ENCODE assay signal across 20 cellular contexts in the genomic region with DNA sequence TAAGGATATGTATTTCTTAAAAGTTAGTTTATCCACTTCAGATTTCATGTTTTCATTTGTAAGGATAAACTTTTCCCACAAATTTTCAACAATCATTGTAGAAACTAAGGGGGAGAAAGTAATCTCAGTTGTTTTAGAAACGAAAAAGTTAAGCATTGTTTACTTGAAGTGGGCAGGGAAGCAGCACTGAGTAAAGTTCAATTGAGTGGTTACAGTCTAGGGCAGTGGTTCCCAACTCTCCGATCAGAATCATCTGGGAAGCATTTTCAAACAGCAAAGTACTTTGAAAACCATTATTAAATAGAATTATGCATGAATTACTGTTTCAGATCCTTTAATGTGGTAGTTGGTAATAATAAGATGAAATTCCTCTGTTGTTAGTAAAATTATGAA.
"Had no signal": no experiment of that assay in that cellular context is flagged by ENCODE, and none has a peak within 500 bp of the region (broad histone marks: within the 10 kb centered on the region; RNA-seq: fewer than 3 reads in every experiment).

No MANE protein-coding gene starts in this region.

- H3K27me3 Mint-ChIP-seq: dendritic cell treated with granulocyte-macrophage colony-stimulating factor and Interleukin-4, amounts not matched to agents 40 ng/mL and 50 ng/mL, for 4 days; effector memory CD8-positive, alpha-beta T cell; naive thymus-derived CD8-positive, alpha-beta T cell had no signal

- H3K27me3 ChIP-seq: esophagus muscularis mucosa, gastroesophageal sphincter, neutrophil, sigmoid colon, suprapubic skin, thyroid gland, upper lobe of left lung, uterus had no signal

- H3K9me3 Mint-ChIP-seq: dendritic cell treated with granulocyte-macrophage colony-stimulating factor and Interleukin-4, amounts not matched to agents 40 ng/mL and 50 ng/mL, for 4 days; effector memory CD8-positive, alpha-beta T cell; naive thymus-derived CD8-positive, alpha-beta T cell had no signal

- H3K9me3 ChIP-seq: esophagus muscularis mucosa, gastroesophageal sphincter, neutrophil, sigmoid colon, suprapubic skin, thyroid gland, upper lobe of left lung, uterus had no signal

- H3K27ac ChIP-seq: epithelial cell of prostate, neutrophil, sigmoid colon, skin epidermis, suprapubic skin, upper lobe of left lung, uterus had no signal

- DNase-seq: effector memory CD8-positive, alpha-beta T cell; foreskin fibroblast; glutamatergic neuron; islet precursor cell; left ventricle myocardium superior; mammary epithelial cell; naive thymus-derived CD8-positive, alpha-beta T cell; sigmoid colon; stimulated activated CD4-positive, alpha-beta T cell treated with anti-CD3 and anti-CD28 coated beads, Interleukin-2, amount 100 ng/mL, for 48 hours; stimulated activated naive CD8-positive, alpha-beta T cell treated with anti-CD3 and anti-CD28 coated beads, Interleukin-15, Interleukin-2, amounts not matched to agents 100 U/mL and 50 U/mL, for 24 hours; uterus had no signal

- ATAC-seq: effector memory CD8-positive, alpha-beta T cell; gastroesophageal sphincter; left ventricle myocardium superior; naive thymus-derived CD8-positive, alpha-beta T cell; stimulated activated naive CD8-positive, alpha-beta T cell treated with anti-CD3 and anti-CD28 coated beads, Interleukin-15, Interleukin-2, amounts not matched to agents 100 U/mL and 50 U/mL, for 24 hours had no signal

- H3K36me3 ChIP-seq: uterus had no signal

- H3K4me3 Mint-ChIP-seq: dendritic cell treated with granulocyte-macrophage colony-stimulating factor and Interleukin-4, amounts not matched to agents 40 ng/mL and 50 ng/mL, for 4 days; effector memory CD8-positive, alpha-beta T cell; naive thymus-derived CD8-positive, alpha-beta T cell had no signal

- H3K4me3 ChIP-seq: esophagus muscularis mucosa, gastroesophageal sphincter, sigmoid colon, skin epidermis, suprapubic skin, thyroid gland, upper lobe of left lung, uterus had no signal

- H3K27ac Mint-ChIP-seq: dendritic cell treated with granulocyte-macrophage colony-stimulating factor and Interleukin-4, amounts not matched to agents 40 ng/mL and 50 ng/mL, for 4 days; effector memory CD8-positive, alpha-beta T cell had no signal

- H3K4me1 ChIP-seq: uterus had no signal
